Comparison of ENCODE assay signal across 39 cellular contexts in genomic region chr10:5992398-5992797, GRCh38.
"Had no signal": no experiment of that assay in that cellular context is flagged by ENCODE, and none has a peak within 500 bp of the region (broad histone marks: within the 10 kb centered on the region; RNA-seq: fewer than 3 reads in every experiment).

No MANE protein-coding gene starts in this region.

- H3K27me3 Mint-ChIP-seq: activated naive CD4-positive, alpha-beta T cell treated with anti-CD3 and anti-CD28 coated beads, Interleukin-2, amount 50 U/mL, for 24 hours; activated naive CD8-positive, alpha-beta T cell; activated naive CD8-positive, alpha-beta T cell treated with anti-CD3 and anti-CD28 coated beads for 36 hours; activated T-helper 17 cell treated with anti-CD3 and anti-CD28 coated beads, Interleukin-2, amount 50 U/mL, for 72 hours had no signal

- H3K4me3 Mint-ChIP-seq: activated naive CD4-positive, alpha-beta T cell treated with anti-CD3 and anti-CD28 coated beads for 36 hours; activated naive CD4-positive, alpha-beta T cell treated with anti-CD3 and anti-CD28 coated beads, Interleukin-2, amount 10 ng/mL, durations not matched to agents 7 days and 5 days; activated naive CD4-positive, alpha-beta T cell treated with anti-CD3 and anti-CD28 coated beads, Interleukin-2, amount 50 U/mL, for 24 hours; activated naive CD8-positive, alpha-beta T cell; activated naive CD8-positive, alpha-beta T cell treated with anti-CD3 and anti-CD28 coated beads for 36 hours; activated naive CD8-positive, alpha-beta T cell treated with anti-CD3 and anti-CD28 coated beads, Interleukin-2, amount 10 ng/mL, durations not matched to agents 7 days and 5 days; activated naive CD8-positive, alpha-beta T cell treated with anti-CD3 and anti-CD28 coated beads, Interleukin-2, amount 50 U/mL, for 24 hours; activated T-cell treated with anti-CD3 and anti-CD28 coated beads, Interleukin-2, amount 50 U/mL, for 24 hours; activated T-cell treated with anti-CD3 and anti-CD28 coated beads, Interleukin-2, amount 50 U/mL, for 4 hours; activated T-cell treated with anti-CD3 and anti-CD28 coated beads, Interleukin-2, amount 50 U/mL, for 72 hours; activated T-helper 1 cell treated with anti-CD3 and anti-CD28 coated beads, Interleukin-12 subunit alpha, Interleukin-12 subunit beta, Interleukin-2, Interleukin-4 antibody, amounts not matched to agents 30 ng/mL and 10 ng/mL and 1 ng/mL, durations not matched to agents 14 hours and 24 hours and 36 hours; activated T-helper 17 cell treated with anti-CD3 and anti-CD28 coated beads, Interleukin-2, amount 50 U/mL, for 72 hours; brain; central memory CD8-positive, alpha-beta T cell had no signal

- H3K36me3 ChIP-seq: adrenal gland, ascending aorta, brain microvascular endothelial cell, breast epithelium, cardiac muscle cell had no signal

- H3K27ac ChIP-seq: adrenal gland, ascending aorta, body of pancreas, brain microvascular endothelial cell, breast epithelium, cardiac muscle cell had no signal

- ATAC-seq: activated naive CD4-positive, alpha-beta T cell treated with anti-CD3 and anti-CD28 coated beads, Interleukin-2, amount 50 U/mL, for 72 hours; activated naive CD8-positive, alpha-beta T cell treated with anti-CD3 and anti-CD28 coated beads, Interleukin-2, amount 50 U/mL, for 24 hours; activated T-cell treated with anti-CD3 and anti-CD28 coated beads, Interleukin-2, amount 50 U/mL, for 4 hours; activated T-cell treated with anti-CD3 and anti-CD28 coated beads, Interleukin-2, amount 50 U/mL, for 72 hours; activated T-helper 17 cell treated with anti-CD3 and anti-CD28 coated beads, Interleukin-2, amount 50 U/mL, for 72 hours; body of pancreas had no signal

- H3K36me3 Mint-ChIP-seq: brain had no signal

- DNase-seq: activated effector memory CD4-positive, alpha-beta T cell treated with anti-CD3 and anti-CD28 coated beads, Interleukin-2, amount 50 U/mL, for 16 hours; activated effector memory CD4-positive, alpha-beta T cell treated with Interleukin-2 at 50 U/mL for 16 hours; activated gamma-delta T cell; activated gamma-delta T cell treated with Interleukin-2 at 50 U/mL for 16 hours; activated naive CD4-positive, alpha-beta T cell; activated naive CD4-positive, alpha-beta T cell treated with anti-CD3 and anti-CD28 coated beads for 36 hours; activated naive CD4-positive, alpha-beta T cell treated with anti-CD3 and anti-CD28 coated beads, Interleukin-2, amount 10 ng/mL, durations not matched to agents 7 days and 5 days; activated naive CD4-positive, alpha-beta T cell treated with anti-CD3 and anti-CD28 coated beads, Interleukin-2, amount 50 U/mL, for 16 hours; activated naive CD4-positive, alpha-beta T cell treated with Interleukin-2 at 50 U/mL for 16 hours; activated naive CD8-positive, alpha-beta T cell treated with anti-CD3 and anti-CD28 coated beads for 36 hours; activated naive CD8-positive, alpha-beta T cell treated with anti-CD3 and anti-CD28 coated beads, Interleukin-2, amount 10 ng/mL, durations not matched to agents 7 days and 5 days; activated naive CD8-positive, alpha-beta T cell treated with anti-CD3 and anti-CD28 coated beads, Interleukin-2, amount 50 U/mL, for 24 hours; activated T-cell treated with anti-CD3 and anti-CD28 coated beads, Interleukin-2, amount 50 U/mL, for 24 hours; activated T-cell treated with anti-CD3 and anti-CD28 coated beads, Interleukin-2, amount 50 U/mL, for 4 hours; activated T-cell treated with anti-CD3 and anti-CD28 coated beads, Interleukin-2, amount 50 U/mL, for 48 hours; activated T-cell treated with anti-CD3 and anti-CD28 coated beads, Interleukin-2, amount 50 U/mL, for 72 hours; adrenal gland; amniotic stem cell; amygdala; anterior cingulate cortex; aorta; body of pancreas; brain microvascular endothelial cell; caudate nucleus; central memory CD4-positive, alpha-beta T cell; cerebellar nuclear complex had no signal

- FAIRE-seq: astrocyte, bronchial epithelial cell had no signal

- H3K27ac Mint-ChIP-seq: activated naive CD4-positive, alpha-beta T cell treated with anti-CD3 and anti-CD28 coated beads for 36 hours; activated naive CD4-positive, alpha-beta T cell treated with anti-CD3 and anti-CD28 coated beads, Interleukin-2, amount 10 ng/mL, durations not matched to agents 7 days and 5 days; activated naive CD4-positive, alpha-beta T cell treated with anti-CD3 and anti-CD28 coated beads, Interleukin-2, amount 50 U/mL, for 24 hours; activated naive CD4-positive, alpha-beta T cell treated with anti-CD3 and anti-CD28 coated beads, Interleukin-2, amount 50 U/mL, for 72 hours; activated naive CD8-positive, alpha-beta T cell; activated naive CD8-positive, alpha-beta T cell treated with anti-CD3 and anti-CD28 coated beads for 36 hours; activated naive CD8-positive, alpha-beta T cell treated with anti-CD3 and anti-CD28 coated beads, Interleukin-2, amount 10 ng/mL, durations not matched to agents 7 days and 5 days; activated naive CD8-positive, alpha-beta T cell treated with anti-CD3 and anti-CD28 coated beads, Interleukin-2, amount 50 U/mL, for 24 hours; activated T-cell treated with anti-CD3 and anti-CD28 coated beads, Interleukin-2, amount 50 U/mL, for 24 hours; activated T-cell treated with anti-CD3 and anti-CD28 coated beads, Interleukin-2, amount 50 U/mL, for 72 hours; activated T-helper 1 cell treated with anti-CD3 and anti-CD28 coated beads, Interleukin-12 subunit alpha, Interleukin-12 subunit beta, Interleukin-2, Interleukin-4 antibody, amounts not matched to agents 30 ng/mL and 10 ng/mL and 1 ng/mL, durations not matched to agents 14 hours and 24 hours and 36 hours; activated T-helper 17 cell treated with anti-CD3 and anti-CD28 coated beads, Interleukin-2, amount 50 U/mL, for 72 hours; activated T-helper 2 cell treated with anti-CD3 and anti-CD28 coated beads, Interferon-gamma antibody, Interleukin-2, Interleukin-4, amounts not matched to agents 10 μg/mL and 5 μg/mL and 100 μg/mL, durations not matched to agents 14 hours and 24 hours and 36 hours; brain had no signal

- H3K4me3 ChIP-seq: adrenal gland, ascending aorta, body of pancreas, breast epithelium, cardiac muscle cell had no signal

- H3K4me1 ChIP-seq: adrenal gland, ascending aorta, body of pancreas, breast epithelium had no signal

- H3K9me3 ChIP-seq: body of pancreas had no signal

- H3K27me3 ChIP-seq: adrenal gland, ascending aorta, body of pancreas, brain microvascular endothelial cell, breast epithelium, cardiac muscle cell had no signal
